Comparison of ENCODE assay signal across 8 cellular contexts in genomic region chr15:64841258-64842098, GRCh38. TPM values are rescaled to one million over a fixed set of nuclear protein-coding genes. Genes with fewer than 3 reads are reported as not detected.
DNase-seq lines count a peak whose midpoint lies in the region; ATAC-seq and TF ChIP-seq lines count a peak whose summit lies in the region.

TSS of gene PLEKHO2 (plus strand) at chr15:64841915. CDS start at chr15:64842017, 102 bp downstream.

- H3K36me3 ChIP-seq in skeletal muscle tissue (ENCODE audit: control insufficient read depth in 3 of 3, insufficient read depth in 3 of 3, low read length in 3 of 3) = no peaks in the 10 kb centered on the region

- H3K9me3 ChIP-seq in iPS-18c (ENCODE audit: control insufficient read depth, insufficient read depth, low read length) (no peaks in the 10 kb centered on the region), skeletal muscle tissue (ENCODE audit: control insufficient read depth in 3 of 3, low read length in 3 of 3) (no peaks in the 10 kb centered on the region)

- H3K9ac ChIP-seq in skeletal muscle tissue (ENCODE audit: low read depth in 1 of 3, low read length in 3 of 3) = peak within 1 kb of the TSS; percentile 80 to 88 (median 85)

- DNase-seq in A172 (ENCODE audit: low spot score) = peak; percentile 88
- peak; percentile 71 for DNase-seq in NCI-H2196 treated with DMSO at 0.1 percent for 48 hours (lab: John Stamatoyannopoulos, UW; ENCODE audit: unreplicated experiment)
- peak; percentile 96 for DNase-seq in T47D (ENCODE audit: low read depth in 1 of 2, low spot score in 1 of 2)

- no peak; the same call in 1 of the 2 replicates for TF ChIP-seq CTCF in VCaP (conservative IDR thresholded peaks at IDR 0.05)

- in situ Hi-C loops in T47D (cut with HindIII; ENCODE audit: low pct_unique_long_range_greater_than_20kb, low sequenced_read_pairs) = no loop called here

- ATAC-seq in GM18520 (IDR thresholded peaks at IDR 0.05; ENCODE audit: unreplicated experiment) (peak; percentile 32), HG03064 (IDR thresholded peaks at IDR 0.05; ENCODE audit: low read depth, unreplicated experiment) (peak; percentile 56)

- H3K27ac ChIP-seq in VCaP = peak within 1 kb of the TSS; percentile 74
- H3K27ac ChIP-seq in skeletal muscle tissue (ENCODE audit: low read depth, low read length) = peak within 1 kb of the TSS; percentile 83

- H3K4me1 ChIP-seq in skeletal muscle tissue (ENCODE audit: control insufficient read depth in 3 of 3, insufficient read depth in 3 of 3, low read length in 3 of 3) = peaks cover 34 to 44% (median 35%) of the 10 kb centered on the region in 3 donors

- H3K4me3 ChIP-seq in iPS-18c (ENCODE audit: insufficient read depth, low read depth, low read length) = peak within 1 kb of the TSS; percentile 90
- H3K4me3 ChIP-seq in skeletal muscle tissue (ENCODE audit: low read length in 3 of 3) = peak within 1 kb of the TSS; percentile 73 to 89 (median 82)

- H3K27me3 ChIP-seq in skeletal muscle tissue (ENCODE audit: control insufficient read depth in 3 of 3, insufficient read depth in 3 of 3, low read length in 3 of 3) = no peaks in the 10 kb centered on the region

RNA-seq across cellular contexts. Expression of gene PLEKHO2, which starts in this region (rescaled TPM):
- total RNA-seq in A172 (2014; rRNA removed; shearing (Covaris generic)) = 15.2 and 24.3 TPM in 2 replicates
- total RNA-seq in skeletal muscle tissue = 16.7 TPM

Comparison
In these comparisons a context has a peak if more than half of its experiments do, and no peak if none do; other contexts are left out.
1. Peak in every context shown above with its lines: DNase-seq, ATAC-seq, H3K4me3 ChIP-seq and H3K27ac ChIP-seq.